Comparison of ENCODE assay signal across 16 cellular contexts in genomic region chr2:53424902-53425301, GRCh38.
DNase-seq lines count a peak whose midpoint lies in the region; ATAC-seq, FAIRE-seq and TF ChIP-seq lines count a peak whose summit lies in the region.
"Had no signal": no experiment of that assay in that cellular context is flagged by ENCODE, and none has a peak within 500 bp of the region (broad histone marks: within the 10 kb centered on the region; RNA-seq: fewer than 3 reads in every experiment).

No MANE protein-coding gene starts in this region.

- POLR2A ChIA-PET in GM10248 (lab: Yijun Ruan, JAX) = no interaction called here

- CTCF ChIA-PET in GM10248 (lab: Yijun Ruan, JAX) = interaction anchor here (1.1 kb wide), 1 partner anchor 20 kb away, joined by 3 read pairs; no protein-coding TSS in a partner anchor

- DNase-seq in GM10248 (ENCODE audit: extremely low spot score) = peak; percentile 16
- DNase-seq in D341Med (ENCODE audit: low spot score) = no peak
- DNase-seq in dermis blood vessel endothelial cell = no peak
- no peak for DNase-seq in NCI-H510A (lab: John Stamatoyannopoulos, UW)
- DNase-seq in frontal cortex (ENCODE audit: low spot score in 2 of 2) = no peak
- DNase-seq: activated CD4-positive, alpha-beta T cell treated with anti-CD3 and anti-CD28 coated beads for 48 hours; activated effector memory CD4-positive, alpha-beta T cell treated with Interleukin-2 at 50 U/mL for 16 hours; foreskin keratinocyte; GOT3; NCI-H2171 treated with DMSO at 0.1 percent for 48 hours; stimulated activated CD4-positive, alpha-beta T cell treated with anti-CD3 and anti-CD28 coated beads, Interleukin-1b, Interleukin-23, amount 100 ng/mL, for 48 hours had no signal

- no peak for TF ChIP-seq CTCF in GM10248 (IDR thresholded peaks at IDR 0.05; ENCODE audit: control extremely low read depth, extremely low read depth, low read depth, missing control alignments)

- ATAC-seq in GM19397 (IDR thresholded peaks at IDR 0.05; ENCODE audit: unreplicated experiment) (peak; percentile 78), HG02763 (IDR thresholded peaks at IDR 0.05; ENCODE audit: unreplicated experiment) (peak; percentile 62), HG03432 (IDR thresholded peaks at IDR 0.05; ENCODE audit: unreplicated experiment) (peak; percentile 85)
- ATAC-seq: foreskin keratinocyte had no signal

- FAIRE-seq in frontal cortex (lab: Jason Lieb, UNC) = no peak
- FAIRE-seq: D721Med, keratinocyte had no signal
